ENCODE assay signal across 20 cellular contexts in the genomic region with DNA sequence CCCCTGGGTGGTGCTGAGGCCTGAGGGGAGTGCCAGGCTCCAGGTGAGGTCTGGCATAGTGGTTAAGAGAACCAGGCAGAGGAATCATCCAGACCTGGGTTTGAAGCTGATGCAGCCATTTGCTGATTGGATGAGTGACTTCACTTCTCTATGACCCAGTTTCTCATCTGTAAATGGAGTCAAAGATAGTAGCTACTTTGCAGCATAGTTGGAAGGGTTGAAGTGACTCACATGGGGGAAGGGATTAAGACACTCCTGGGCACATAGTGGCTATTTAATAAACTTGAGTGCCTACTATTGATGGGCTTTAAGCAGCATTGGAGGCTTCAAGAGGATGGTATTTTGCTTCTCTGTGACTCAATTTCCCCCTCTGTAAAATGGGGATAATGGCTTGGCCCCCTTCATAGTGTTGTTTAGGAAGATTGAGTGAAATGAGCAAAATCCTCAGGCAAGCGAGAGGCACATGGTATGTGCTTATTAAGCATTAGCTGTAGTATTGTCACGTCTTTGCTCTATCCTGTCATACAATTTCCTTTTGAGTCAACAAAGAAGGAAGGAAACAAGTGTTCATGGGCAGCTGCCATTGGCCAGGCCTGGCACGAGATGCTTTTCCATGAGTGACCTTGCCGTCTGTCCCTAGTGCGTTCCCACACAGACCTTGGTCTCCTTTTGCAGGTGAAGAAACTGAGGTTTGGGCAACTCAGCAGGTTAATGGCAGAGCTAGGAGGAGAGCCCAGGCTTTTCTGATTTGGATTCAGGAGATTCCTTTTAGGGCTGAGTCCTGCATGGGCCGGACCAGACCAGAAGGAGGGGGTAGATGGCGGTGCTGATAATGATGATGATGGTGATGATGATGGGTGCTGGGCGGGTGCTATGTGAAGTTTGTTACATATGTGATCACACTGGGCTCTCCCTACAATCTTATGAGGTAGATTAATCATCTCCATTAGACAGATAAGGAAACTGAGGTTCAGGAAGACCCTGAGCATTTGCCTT.
DNase-seq lines count a peak whose midpoint lies in the region; ATAC-seq, FAIRE-seq and TF ChIP-seq lines count a peak whose summit lies in the region.
"Had no signal": no experiment of that assay in that cellular context is flagged by ENCODE, and none has a peak within 500 bp of the region (broad histone marks: within the 10 kb centered on the region; RNA-seq: fewer than 3 reads in every experiment).

No MANE protein-coding gene starts in this region.

- no peaks in the 10 kb centered on the region for H3K9me3 Mint-ChIP-seq in type B pancreatic cell
- no peaks in the 10 kb centered on the region for H3K9me3 Mint-ChIP-seq in activated CD8-positive, alpha-beta T cell treated with anti-CD3 and anti-CD28 coated beads for 36 hours

- H3K9me2 ChIP-seq in PC-9 (ENCODE audit: insufficient read depth): no peaks in the 10 kb centered on the region
- no peaks in the 10 kb centered on the region for H3K9me2 ChIP-seq in OCI-LY7 (ENCODE audit: insufficient read depth, low read length)

- H3K4me3 ChIP-seq in PC-9 (no peak overlapping the region), endothelial cell of umbilical vein (replicated peaks in 1 of 3; ENCODE audit: insufficient read depth in 1 of 3, low read depth in 1 of 3, low read length in 3 of 3) (no peak overlapping the region), OCI-LY7 (ENCODE audit: low read depth, low read length, poor library complexity, severe bottlenecking) (no peak overlapping the region)
- H3K4me3 ChIP-seq: HAP-1 had no signal

- POLR2A ChIA-PET in PC-9 (lab: Charles Lee; ENCODE audit: unreplicated experiment): interaction anchor here (0.6 kb wide), 1 partner anchor 176 kb away, joined by 3 read pairs; no protein-coding TSS in a partner anchor
- POLR2A ChIA-PET in endothelial cell of umbilical vein (lab: Charles Lee): no interaction called here
- POLR2A ChIA-PET in activated CD8-positive, alpha-beta T cell treated with anti-CD3 and anti-CD28 coated beads for 36 hours (lab: Charles Lee): no interaction called here
- POLR2A ChIA-PET in OCI-LY7 (lab: Charles Lee): no interaction called here

- H3K27ac ChIP-seq in PC-9 (peak overlapping the region; percentile 86), endothelial cell of umbilical vein (ENCODE audit: insufficient read depth, low read depth, low read length) (peak overlapping the region; percentile 27), OCI-LY7 (ENCODE audit: low read depth, low read length, poor library complexity, severe bottlenecking) (no peak overlapping the region)
- H3K27ac ChIP-seq: C4-2B had no signal

- no peak overlapping the region for H3K4me3 Mint-ChIP-seq in type B pancreatic cell
- H3K4me3 Mint-ChIP-seq in activated CD8-positive, alpha-beta T cell treated with anti-CD3 and anti-CD28 coated beads for 36 hours: no peak overlapping the region

- no peaks in the 10 kb centered on the region for H3K79me2 ChIP-seq in PC-9 (ENCODE audit: low read depth)
- H3K79me2 ChIP-seq in endothelial cell of umbilical vein (ENCODE audit: control insufficient read depth, insufficient read depth, low read length): no peaks in the 10 kb centered on the region
- no peaks in the 10 kb centered on the region for H3K79me2 ChIP-seq in OCI-LY7 (ENCODE audit: insufficient read depth, low read depth, low read length)

- ATAC-seq in GM21717 (IDR thresholded peaks at IDR 0.05; ENCODE audit: unreplicated experiment): no peak
- no peak for ATAC-seq in activated CD8-positive, alpha-beta T cell treated with anti-CD3 and anti-CD28 coated beads for 36 hours
- ATAC-seq in HG02610 (IDR thresholded peaks at IDR 0.05; ENCODE audit: unreplicated experiment): no peak
- ATAC-seq: SK-N-SH treated with all-trans-retinoic acid at 6 μM for 48 hours had no signal

- peak overlapping the region; percentile 74 for H3K4me2 ChIP-seq in PC-9
- H3K4me2 ChIP-seq in endothelial cell of umbilical vein (ENCODE audit: insufficient read depth, low read length): peak overlapping the region; percentile 9
- no peak overlapping the region for H3K4me2 ChIP-seq in OCI-LY7 (ENCODE audit: low read length)

- dilution Hi-C loops in endothelial cell of umbilical vein (cut with MboI; ENCODE audit: extremely low pct_ligation_motif_present, low sequenced_read_pairs): no loop called here

- no peak for TF ChIP-seq POLR2A in endothelial cell of umbilical vein (IDR thresholded peaks at IDR 0.05; ENCODE audit: low read depth, low read length)

- no peaks in the 10 kb centered on the region for H3K36me3 Mint-ChIP-seq in type B pancreatic cell
- H3K36me3 Mint-ChIP-seq in activated CD8-positive, alpha-beta T cell treated with anti-CD3 and anti-CD28 coated beads for 36 hours (ENCODE audit: low read depth): no peaks in the 10 kb centered on the region

- H3K9me3 ChIP-seq in PC-9 (ENCODE audit: insufficient read depth, low read depth) (no peaks in the 10 kb centered on the region), endothelial cell of umbilical vein (replicated peaks; ENCODE audit: control insufficient read depth, insufficient read depth, low read length) (no peaks in the 10 kb centered on the region), OCI-LY7 (ENCODE audit: low read length) (no peaks in the 10 kb centered on the region)
- H3K9me3 ChIP-seq: HAP-1 had no signal

- CTCF ChIA-PET in PC-9 (lab: Charles Lee): interaction anchor here (0.6 kb wide), 1 partner anchor 1391 kb away, joined by 10 read pairs; no protein-coding TSS in a partner anchor
- CTCF ChIA-PET in endothelial cell of umbilical vein (lab: Charles Lee): interaction anchor here (1.2 to 3.4 kb wide), 8 partner anchors 9 to 169 kb away, joined by 3 to 35 read pairs (median 4); no protein-coding TSS in a partner anchor
- CTCF ChIA-PET in activated CD8-positive, alpha-beta T cell treated with anti-CD3 and anti-CD28 coated beads for 36 hours (lab: Charles Lee): interaction anchor here (1.2 kb wide), 1 partner anchor 16 kb away, joined by 3 read pairs; no protein-coding TSS in a partner anchor
- CTCF ChIA-PET in OCI-LY7 (lab: Charles Lee; ENCODE audit: unreplicated experiment): no interaction called here

- H3K36me3 ChIP-seq in PC-9 (ENCODE audit: low read depth): no peaks in the 10 kb centered on the region
- no peaks in the 10 kb centered on the region for H3K36me3 ChIP-seq in endothelial cell of umbilical vein (ENCODE audit: control insufficient read depth in 2 of 2, extremely low read depth in 1 of 2, insufficient read depth in 2 of 2, low read length in 2 of 2)
- no peaks in the 10 kb centered on the region for H3K36me3 ChIP-seq in OCI-LY7 (ENCODE audit: insufficient read depth, low read length)
- H3K36me3 ChIP-seq: HAP-1 had no signal

- peaks cover 19% of the 10 kb centered on the region; the same call in 1 of the 2 replicates for H3F3A ChIP-seq in PC-9 (ENCODE audit: insufficient read depth, low read depth)

- FAIRE-seq in endothelial cell of umbilical vein (lab: Jason Lieb, UNC): peak; percentile 89

- H4K20me1 ChIP-seq in PC-9 (ENCODE audit: insufficient read depth) (no peaks in the 10 kb centered on the region), endothelial cell of umbilical vein (replicated peaks; ENCODE audit: control insufficient read depth, extremely low read depth, insufficient read depth, low read length) (no peaks in the 10 kb centered on the region), OCI-LY7 (ENCODE audit: insufficient read depth, low read length) (no peaks in the 10 kb centered on the region)

- peaks cover 12% of the 10 kb centered on the region for H3K4me1 Mint-ChIP-seq in type B pancreatic cell (ENCODE audit: unreplicated experiment)
- H3K4me1 Mint-ChIP-seq in activated CD8-positive, alpha-beta T cell treated with anti-CD3 and anti-CD28 coated beads for 36 hours (ENCODE audit: low read depth): no peaks in the 10 kb centered on the region

- no peaks in the 10 kb centered on the region for H3K9me1 ChIP-seq in endothelial cell of umbilical vein (replicated peaks; ENCODE audit: control insufficient read depth, extremely low read depth, insufficient read depth, low read length)

- H3K27ac Mint-ChIP-seq in type B pancreatic cell: peak overlapping the region; percentile 93
- H3K27ac Mint-ChIP-seq in activated CD8-positive, alpha-beta T cell treated with anti-CD3 and anti-CD28 coated beads for 36 hours: no peak overlapping the region

- intact Hi-C loops in PC-9 (cut with micrococcal nuclease; ENCODE audit: unreplicated experiment) (loop anchor here (10.0 kb wide), 1 partner anchor 141 kb away; no protein-coding TSS in a partner anchor), endothelial cell of umbilical vein (cut with micrococcal nuclease) (loop anchor here (2.0 to 10.0 kb wide), 2 partner anchors 141 to 249 kb away; no protein-coding TSS in a partner anchor), OCI-LY7 (cut with micrococcal nuclease; ENCODE audit: unreplicated experiment) (no loop called here)
- intact Hi-C loops in activated CD8-positive, alpha-beta T cell treated with anti-CD3 and anti-CD28 coated beads for 36 hours (cut with micrococcal nuclease): loop anchor here (10.0 kb wide), 1 partner anchor 139 kb away; no protein-coding TSS in a partner anchor

- peaks cover 41% of the 10 kb centered on the region for H3K4me1 ChIP-seq in PC-9 (replicated peaks; ENCODE audit: insufficient read depth)
- peaks cover 22% of the 10 kb centered on the region for H3K4me1 ChIP-seq in endothelial cell of umbilical vein (ENCODE audit: control insufficient read depth, extremely low read depth, insufficient read depth, low read length)
- no peaks in the 10 kb centered on the region for H3K4me1 ChIP-seq in OCI-LY7 (ENCODE audit: insufficient read depth, low read length, poor library complexity, severe bottlenecking)
- H3K4me1 ChIP-seq: HAP-1 had no signal

- TF ChIP-seq CTCF in PC-9 (conservative IDR thresholded peaks at IDR 0.05) (no peak), endothelial cell of umbilical vein (IDR thresholded peaks at IDR 0.05; ENCODE audit: extremely low read depth in 1 of 2, insufficient read depth in 1 of 2, low read depth in 1 of 2, low read length in 2 of 2) (no peak), type B pancreatic cell (conservative IDR thresholded peaks at IDR 0.05) (no peak), OCI-LY7 (conservative IDR thresholded peaks at IDR 0.05; ENCODE audit: low read length) (no peak)
- TF ChIP-seq CTCF in activated CD8-positive, alpha-beta T cell treated with anti-CD3 and anti-CD28 coated beads for 36 hours (IDR thresholded peaks at IDR 0.05): no peak

- BruUV-seq in PC-9 (replicated peaks; lab: Mats Ljungman, UMichigan) (no TSS peak), endothelial cell of umbilical vein (replicated peaks; lab: Mats Ljungman, UMichigan) (no TSS peak), OCI-LY7 (replicated peaks; lab: Mats Ljungman, UMichigan) (no TSS peak)

- DNase-seq in PC-9 (peak in 1 of 2 experiments; percentile 77), endothelial cell of umbilical vein (ENCODE audit: low read depth, low spot score) (peak; percentile 59), kidney tubule cell (ENCODE audit: low spot score) (peak; percentile 42), type B pancreatic cell (ENCODE audit: extremely low spot score, unreplicated experiment) (no peak), OCI-LY7 (ENCODE audit: low spot score) (no peak)
- no peak for DNase-seq in activated CD8-positive, alpha-beta T cell treated with anti-CD3 and anti-CD28 coated beads for 36 hours
- DNase-seq: ACHN, AML-193, DMS79, NCI-H1105, NCI-H2081, NCI-H2171 treated with DMSO at 0.1 percent for 48 hours, NCI-H446, NCI-H69, SHP77 had no signal

- no peaks in the 10 kb centered on the region for H3K27me3 Mint-ChIP-seq in type B pancreatic cell
- H3K27me3 Mint-ChIP-seq in activated CD8-positive, alpha-beta T cell treated with anti-CD3 and anti-CD28 coated beads for 36 hours: peaks cover 3% of the 10 kb centered on the region

- H3K9ac ChIP-seq in endothelial cell of umbilical vein (replicated peaks; ENCODE audit: extremely low read depth, insufficient read depth, low read length): no peak overlapping the region

- H2AFZ ChIP-seq in PC-9 (no peak overlapping the region), endothelial cell of umbilical vein (ENCODE audit: low read depth, low read length) (peak overlapping the region; percentile 6), OCI-LY7 (ENCODE audit: low read length) (no peak overlapping the region)

- H3K27me3 ChIP-seq in PC-9 (ENCODE audit: insufficient read depth, low read depth) (no peaks in the 10 kb centered on the region), endothelial cell of umbilical vein (ENCODE audit: control insufficient read depth in 2 of 2, insufficient read depth in 2 of 2, low read length in 2 of 2) (peaks cover 0 to 5% of the 10 kb centered on the region in 2 experiments)

Comparison
In these comparisons a context has a peak if more than half of its experiments do, and no peak if none do; other contexts are left out.
1. DNase-seq: peak in endothelial cell of umbilical vein (single experiment) and kidney tubule cell (single experiment); none in type B pancreatic cell (single experiment), activated CD8-positive, alpha-beta T cell treated with anti-CD3 and anti-CD28 coated beads for 36 hours (single experiment) and OCI-LY7 (single experiment).